ENCODE assay signal across 14 cellular contexts in genomic region chr1:77230051-77230450, GRCh38. TPM values are rescaled to one million over a fixed set of nuclear protein-coding genes. Genes with fewer than 3 reads are reported as not detected.
"Had no signal": no experiment of that assay in that cellular context is flagged by ENCODE, and none has a peak within 500 bp of the region (broad histone marks: within the 10 kb centered on the region; RNA-seq: fewer than 3 reads in every experiment).

No MANE protein-coding gene starts in this region.

- H3K4me3 ChIP-seq: gastroesophageal sphincter, neural progenitor cell, pancreas, thyroid gland had no signal

- ATAC-seq: activated naive CD8-positive, alpha-beta T cell treated with anti-CD3 and anti-CD28 coated beads, Interleukin-2, amount 50 U/mL, for 24 hours; activated T-helper 17 cell treated with anti-CD3 and anti-CD28 coated beads, Interleukin-2, amount 50 U/mL, for 72 hours; effector memory CD8-positive, alpha-beta T cell; gastroesophageal sphincter; stimulated activated naive B cell treated with anti-CD40 and anti-IgM and Interleukin-4, amounts not matched to agents 10 μg/mL and 1 μg/mL and 100 μg/mL, for 72 hours had no signal

- H3K4me1 ChIP-seq: gastroesophageal sphincter, neural progenitor cell, thyroid gland had no signal

- H3K9me3 ChIP-seq: pancreas, thyroid gland had no signal

- H3K27me3 Mint-ChIP-seq: activated naive CD8-positive, alpha-beta T cell treated with anti-CD3 and anti-CD28 coated beads, Interleukin-2, amount 50 U/mL, for 24 hours; activated T-helper 17 cell treated with anti-CD3 and anti-CD28 coated beads, Interleukin-2, amount 50 U/mL, for 72 hours; stimulated activated naive B cell treated with anti-CD40 and anti-IgM and Interleukin-4, amounts not matched to agents 10 μg/mL and 1 μg/mL and 100 μg/mL, for 72 hours had no signal

- H3K36me3 Mint-ChIP-seq: neural progenitor cell had no signal

- H3K9ac ChIP-seq: neural progenitor cell had no signal

- H3K9me3 Mint-ChIP-seq: activated T-helper 17 cell treated with anti-CD3 and anti-CD28 coated beads, Interleukin-2, amount 50 U/mL, for 72 hours had no signal

- H3K4me1 Mint-ChIP-seq: activated naive CD8-positive, alpha-beta T cell treated with anti-CD3 and anti-CD28 coated beads, Interleukin-2, amount 50 U/mL, for 24 hours; activated T-helper 17 cell treated with anti-CD3 and anti-CD28 coated beads, Interleukin-2, amount 50 U/mL, for 72 hours; neural progenitor cell; stimulated activated naive B cell treated with anti-CD40 and anti-IgM and Interleukin-4, amounts not matched to agents 10 μg/mL and 1 μg/mL and 100 μg/mL, for 72 hours had no signal

- H3K27me3 ChIP-seq: gastroesophageal sphincter, neural progenitor cell, pancreas, thyroid gland had no signal

- H3K36me3 ChIP-seq: gastroesophageal sphincter, neural progenitor cell, pancreas, thyroid gland had no signal

- H3K27ac Mint-ChIP-seq: activated naive CD4-positive, alpha-beta T cell treated with anti-CD3 and anti-CD28 coated beads for 36 hours; activated naive CD8-positive, alpha-beta T cell treated with anti-CD3 and anti-CD28 coated beads, Interleukin-2, amount 50 U/mL, for 24 hours; activated T-helper 17 cell treated with anti-CD3 and anti-CD28 coated beads, Interleukin-2, amount 50 U/mL, for 72 hours; effector memory CD8-positive, alpha-beta T cell; neural progenitor cell; stimulated activated naive B cell treated with anti-CD40 and anti-IgM and Interleukin-4, amounts not matched to agents 10 μg/mL and 1 μg/mL and 100 μg/mL, for 72 hours had no signal

- DNase-seq: activated CD4-positive, alpha-beta T cell treated with anti-CD3 and anti-CD28 coated beads for 1 hour; activated CD4-positive, alpha-beta T cell treated with anti-CD3 and anti-CD28 coated beads, Interleukin-2, amount 50 U/mL, for 48 hours; activated naive CD4-positive, alpha-beta T cell treated with anti-CD3 and anti-CD28 coated beads for 36 hours; activated naive CD8-positive, alpha-beta T cell treated with anti-CD3 and anti-CD28 coated beads, Interleukin-2, amount 50 U/mL, for 24 hours; aorta; dermis blood vessel endothelial cell; effector memory CD8-positive, alpha-beta T cell; pancreas; stimulated activated naive B cell treated with anti-CD40 and anti-IgM and Interleukin-4, amounts not matched to agents 10 μg/mL and 1 μg/mL and 100 μg/mL, for 72 hours; T1000; thyroid gland had no signal

- H3K27ac ChIP-seq: gastroesophageal sphincter, neural progenitor cell, pancreas, thyroid gland had no signal

- H3K4me3 Mint-ChIP-seq: activated naive CD4-positive, alpha-beta T cell treated with anti-CD3 and anti-CD28 coated beads for 36 hours; activated naive CD8-positive, alpha-beta T cell treated with anti-CD3 and anti-CD28 coated beads, Interleukin-2, amount 50 U/mL, for 24 hours; activated T-helper 17 cell treated with anti-CD3 and anti-CD28 coated beads, Interleukin-2, amount 50 U/mL, for 72 hours; effector memory CD8-positive, alpha-beta T cell; neural progenitor cell; stimulated activated naive B cell treated with anti-CD40 and anti-IgM and Interleukin-4, amounts not matched to agents 10 μg/mL and 1 μg/mL and 100 μg/mL, for 72 hours had no signal

- H2AFZ ChIP-seq: neural progenitor cell had no signal

- H3K4me2 ChIP-seq: neural progenitor cell had no signal

RNA-seq across cellular contexts. Expression of gene AK5, which starts 51.8 kb away (rescaled TPM):
- total RNA-seq: activated T-helper 17 cell treated with anti-CD3 and anti-CD28 coated beads, Interleukin-2, amount 50 U/mL, for 72 hours had no signal
